Comparison of ENCODE assay signal across 15 cellular contexts in the genomic region with DNA sequence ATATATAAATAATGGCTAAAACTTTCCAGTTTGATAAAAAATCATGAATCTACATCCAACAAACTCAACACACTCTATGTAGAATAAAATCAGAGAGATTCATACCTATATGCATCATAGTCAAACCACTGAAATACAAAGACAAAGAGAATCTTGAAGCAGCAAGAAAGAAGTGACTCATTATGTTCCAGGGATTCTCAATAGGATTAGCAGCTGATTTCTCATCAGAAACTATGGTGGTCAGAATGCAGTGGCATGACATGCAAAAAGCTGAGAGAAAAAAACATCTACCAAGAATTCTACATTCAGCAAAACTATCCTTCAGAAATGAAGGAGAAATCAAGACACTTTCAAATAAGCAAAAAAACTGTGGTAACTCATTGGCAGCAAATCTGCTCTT.
DNase-seq lines count a peak whose midpoint lies in the region; ATAC-seq, FAIRE-seq and TF ChIP-seq lines count a peak whose summit lies in the region.
"Had no signal": no experiment of that assay in that cellular context is flagged by ENCODE, and none has a peak within 500 bp of the region (broad histone marks: within the 10 kb centered on the region; RNA-seq: fewer than 3 reads in every experiment).

No MANE protein-coding gene starts in this region.

- peaks cover 60% of the 10 kb centered on the region for H3K9me3 Mint-ChIP-seq in WTC11
- peaks cover 23% of the 10 kb centered on the region for H3K9me3 Mint-ChIP-seq in neural progenitor cell

- H3K27me3 ChIP-seq in GM23248 (replicated peaks; ENCODE audit: insufficient read depth) (no peaks in the 10 kb centered on the region), neural progenitor cell (no peaks in the 10 kb centered on the region)
- H3K27me3 ChIP-seq: BLaER1, testis had no signal

- H3K4me2 ChIP-seq in GM23248 (ENCODE audit: unreplicated experiment) (no peak overlapping the region), neural progenitor cell (no peak overlapping the region)
- H3K4me2 ChIP-seq: BLaER1 had no signal

- no peaks in the 10 kb centered on the region for H3F3A ChIP-seq in GM23248 (ENCODE audit: insufficient read depth)
- H3F3A ChIP-seq in neural progenitor cell (ENCODE audit: low read depth), result no peaks in the 10 kb centered on the region

- H3K4me1 ChIP-seq in GM23248 (ENCODE audit: insufficient read depth) (no peaks in the 10 kb centered on the region), neural progenitor cell (no peaks in the 10 kb centered on the region)
- H3K4me1 ChIP-seq: testis had no signal

- H3K27ac Mint-ChIP-seq in WTC11, result no peak overlapping the region
- H3K27ac Mint-ChIP-seq in neural progenitor cell, result no peak overlapping the region

- no peak overlapping the region for H2AFZ ChIP-seq in GM23248
- H2AFZ ChIP-seq in neural progenitor cell (replicated peaks), result no peak overlapping the region

- no peak for ATAC-seq in WTC11

- H3K27me3 Mint-ChIP-seq in WTC11 (ENCODE audit: low read depth), result no peaks in the 10 kb centered on the region; the same call in none of the 2 replicates
- H3K27me3 Mint-ChIP-seq in neural progenitor cell (ENCODE audit: insufficient read depth, low read depth), result no peaks in the 10 kb centered on the region

- TF ChIP-seq CTCF in WTC11 (IDR thresholded peaks at IDR 0.05) (no peak), neural progenitor cell (IDR thresholded peaks at IDR 0.05) (no peak)

- no peak overlapping the region for H3K9ac ChIP-seq in GM23248
- H3K9ac ChIP-seq in neural progenitor cell, result no peak overlapping the region
- H3K9ac ChIP-seq: BLaER1 had no signal

- CTCF ChIA-PET in WTC11 (lab: Charles Lee), result no interaction called here

- no peaks in the 10 kb centered on the region for H3K9me2 ChIP-seq in GM23248 (ENCODE audit: insufficient read depth)

- H3K36me3 Mint-ChIP-seq in WTC11 (peaks cover 48% of the 10 kb centered on the region), neural progenitor cell (peaks cover 3% of the 10 kb centered on the region)

- no peaks in the 10 kb centered on the region for H3K79me2 ChIP-seq in GM23248 (ENCODE audit: insufficient read depth)
- no peaks in the 10 kb centered on the region for H3K79me2 ChIP-seq in neural progenitor cell (ENCODE audit: low read depth)

- H3K4me3 ChIP-seq in GM23248 (no peak overlapping the region), neural progenitor cell (no peak overlapping the region)
- H3K4me3 ChIP-seq: BLaER1, SK-N-MC, testis had no signal

- in situ Hi-C loops in GM23248 (cut with MboI), result loop anchor here (10.0 kb wide), 1 partner anchor 541 kb away; no protein-coding TSS in a partner anchor

- H3K4me1 Mint-ChIP-seq in WTC11 (no peaks in the 10 kb centered on the region), neural progenitor cell (no peaks in the 10 kb centered on the region)

- H3K36me3 ChIP-seq in GM23248 (ENCODE audit: low read depth) (no peaks in the 10 kb centered on the region), neural progenitor cell (no peaks in the 10 kb centered on the region)
- H3K36me3 ChIP-seq: BLaER1 had no signal

- DNase-seq in GM23248 (peak; percentile 42), M059J (ENCODE audit: low read depth) (peak; percentile 55), WTC11 (ENCODE audit: low spot score) (no peak), neural progenitor cell (ENCODE audit: low spot score) (no peak), NCI-H2081 treated with DMSO at 0.1 percent for 48 hours (lab: John Stamatoyannopoulos, UW) (no peak), AG20443 (ENCODE audit: low spot score) (no peak)
- DNase-seq: activated CD4-positive, alpha-beta T cell treated with anti-CD3 and anti-CD28 coated beads for 4 hours; anterior cingulate cortex; NCI-H2029; NCI-H526 treated with DMSO at 0.1 percent for 48 hours; T1000; testis had no signal

- H3K4me3 Mint-ChIP-seq in WTC11 (no peak overlapping the region), neural progenitor cell (no peak overlapping the region)

- H3K9me3 ChIP-seq in GM23248 (ENCODE audit: low read depth) (peaks cover 7% of the 10 kb centered on the region), neural progenitor cell (ENCODE audit: low read depth) (peaks cover 18% of the 10 kb centered on the region)
- H3K9me3 ChIP-seq: testis had no signal

- POLR2A ChIA-PET in WTC11 (lab: Charles Lee), result interaction anchor here (0.6 kb wide), 1 partner anchor 71 kb away, joined by 3 read pairs; no protein-coding TSS in a partner anchor

- FAIRE-seq in islet of Langerhans (lab: Jason Lieb, UNC), result peak; percentile 13

- H3K27ac ChIP-seq in GM23248, result no peak overlapping the region
- H3K27ac ChIP-seq in neural progenitor cell, result no peak overlapping the region
- H3K27ac ChIP-seq: BLaER1, SK-N-MC, testis had no signal

- no peaks in the 10 kb centered on the region for H4K20me1 ChIP-seq in GM23248 (ENCODE audit: insufficient read depth)
- H4K20me1 ChIP-seq in neural progenitor cell (ENCODE audit: low read depth), result no peaks in the 10 kb centered on the region
- H4K20me1 ChIP-seq: BLaER1 had no signal

TF ChIP-seq in WTC11, 78 proteins besides CTCF, POLR2A, EP300 and RAD21:
- TF ChIP-seq ZNF317 (CRISPR knock-in tag; IDR thresholded peaks at IDR 0.05; ENCODE audit: borderline replicate concordance, low read depth) (peak; percentile 98), NFATC4 (CRISPR knock-in tag; IDR thresholded peaks at IDR 0.05) (no peak), MXD4 (CRISPR knock-in tag; IDR thresholded peaks at IDR 0.05; ENCODE audit: borderline replicate concordance) (no peak)
TF ChIP-seq in WTC11: peak in this region for 1.

Comparison
In these comparisons a context has a peak if more than half of its experiments do, and no peak if none do; other contexts are left out.
1. DNase-seq: peak in GM23248 (single experiment) and M059J (single experiment); none in WTC11 (single experiment), neural progenitor cell (single experiment), NCI-H2081 treated with DMSO at 0.1 percent for 48 hours (single experiment) and AG20443 (single experiment).